ENCODE assay signal across 2 cellular contexts in genomic region chr5:133149333-133149732, GRCh38.
TF ChIP-seq lines count a peak whose summit lies in the region.

No MANE protein-coding gene starts in this region.

TF ChIP-seq in SK-N-SH, 30 proteins besides CTCF, POLR2A, EP300 and RAD21:
- no peak for TF ChIP-seq REST (IDR thresholded peaks at IDR 0.05; ENCODE audit: low read depth, low read length)
- no peak for TF ChIP-seq YY1 (IDR thresholded peaks at IDR 0.05; ENCODE audit: low read depth)
- no peak for TF ChIP-seq PBX3 (IDR thresholded peaks at IDR 0.05)
- TF ChIP-seq CHD2 (IDR thresholded peaks at IDR 0.05; ENCODE audit: low read length, partially characterized antibody) = no peak
- TF ChIP-seq TAF1 (IDR thresholded peaks at IDR 0.05; ENCODE audit: borderline replicate concordance, low read depth, low read length) = no peak
- TF ChIP-seq RFX5 (IDR thresholded peaks at IDR 0.05; ENCODE audit: low read length) = no peak
- no peak for TF ChIP-seq IRF3 (IDR thresholded peaks at IDR 0.05; ENCODE audit: low read depth, low read length)
- TF ChIP-seq NFIC (IDR thresholded peaks at IDR 0.05; ENCODE audit: borderline replicate concordance) = no peak
- no peak for TF ChIP-seq USF2 (IDR thresholded peaks at IDR 0.05; ENCODE audit: borderline replicate concordance, low read depth, low read length)
- TF ChIP-seq TEAD4 (IDR thresholded peaks at IDR 0.05; ENCODE audit: borderline replicate concordance, insufficient read depth) = no peak
- TF ChIP-seq RCOR1 (IDR thresholded peaks at IDR 0.05; ENCODE audit: low read length) = no peak
- no peak for TF ChIP-seq FOXM1 (IDR thresholded peaks at IDR 0.05; ENCODE audit: low read depth)
- no peak for TF ChIP-seq FOXJ3 (CRISPR knock-in tag; IDR thresholded peaks at IDR 0.05)
- no peak for TF ChIP-seq RXRA (IDR thresholded peaks at IDR 0.05; ENCODE audit: borderline replicate concordance, low read depth)
- no peak for TF ChIP-seq JUND (IDR thresholded peaks at IDR 0.05)
- TF ChIP-seq EZH2phosphoT487 (IDR thresholded peaks at IDR 0.05; ENCODE audit: borderline replicate concordance, low read depth) = no peak
- TF ChIP-seq GATA2 (CRISPR knock-in tag; IDR thresholded peaks at IDR 0.05) = no peak
- no peak for TF ChIP-seq MAX (IDR thresholded peaks at IDR 0.05; ENCODE audit: low read depth)
TF ChIP-seq in SK-N-SH: peak in this region for 0.

TF ChIP-seq in SK-N-SH treated with all-trans-retinoic acid at 6 μM for 48 hours, 23 proteins besides CTCF, POLR2A, EP300 and RAD21 (continued from another document):
- no peak for TF ChIP-seq TCF4 (CRISPR knock-in tag; IDR thresholded peaks at IDR 0.05; ENCODE audit: borderline replicate concordance)
